Comparison of ENCODE assay signal across 1 cellular context in genomic region chr16:2471653-2472487, GRCh38.
A peak's percentile ranks its signal among the peaks of the same experiment; 100 is the strongest.
TF ChIP-seq lines count a peak whose summit lies in the region.

No MANE protein-coding gene starts in this region.

TF ChIP-seq in endothelial cell of umbilical vein, 7 proteins besides CTCF, POLR2A, EP300 and RAD21:
- no peak for TF ChIP-seq JUN (IDR thresholded peaks at IDR 0.05; ENCODE audit: borderline replicate concordance, insufficient read depth, insufficient read length, low read depth)
- TF ChIP-seq EZH2 (IDR thresholded peaks at IDR 0.05; ENCODE audit: borderline replicate concordance, low read depth, low read length, severe bottlenecking), result peak; percentile 73
